10 cellular contexts compared by ENCODE assay signal in genomic region chr6:158631678-158632537, GRCh38. TPM values are rescaled to one million over a fixed set of nuclear protein-coding genes. Genes with fewer than 3 reads are reported as not detected.
DNase-seq lines count a peak whose midpoint lies in the region; ATAC-seq and TF ChIP-seq lines count a peak whose summit lies in the region.
"Had no signal": no experiment of that assay in that cellular context is flagged by ENCODE, and none has a peak within 500 bp of the region (broad histone marks: within the 10 kb centered on the region; RNA-seq: fewer than 3 reads in every experiment).

No MANE protein-coding gene starts in this region.

- peaks cover 40% of the 10 kb centered on the region for H3K36me3 ChIP-seq in brain microvascular endothelial cell (replicated peaks)
- peaks cover 15% of the 10 kb centered on the region for H3K36me3 ChIP-seq in thoracic aorta

- H3K27me3 ChIP-seq in brain microvascular endothelial cell (replicated peaks), result no peaks in the 10 kb centered on the region
- no peaks in the 10 kb centered on the region for H3K27me3 ChIP-seq in thoracic aorta (replicated peaks; ENCODE audit: insufficient read depth)
- H3K27me3 ChIP-seq: BLaER1 treated with 17β-estradiol and CSF1 and Interleukin-3, amounts not matched to agents 10 nM and 100 nM had no signal

- H3K4me3 Mint-ChIP-seq in activated CD4-positive, alpha-beta T cell treated with anti-CD3 and anti-CD28 coated beads, Interleukin-2, amount 10 ng/mL, durations not matched to agents 24 days and 14 days, result no peak overlapping the region

- H3K27ac ChIP-seq in brain microvascular endothelial cell (peak overlapping the region; percentile 91), thoracic aorta (peak overlapping the region; percentile 68 to 72)
- H3K27ac ChIP-seq: SK-N-MC had no signal

- H3K4me1 ChIP-seq in thoracic aorta (ENCODE audit: control insufficient read depth in 1 of 2, low read depth in 2 of 2), result peaks cover 16 to 28% of the 10 kb centered on the region in 2 donors

- TF ChIP-seq CTCF in brain microvascular endothelial cell (IDR thresholded peaks at IDR 0.05; ENCODE audit: low read depth, low read length, missing control alignments) (no peak), thoracic aorta (IDR thresholded peaks at IDR 0.05) (no peak)

- H3K4me1 Mint-ChIP-seq in activated CD4-positive, alpha-beta T cell treated with anti-CD3 and anti-CD28 coated beads, Interleukin-2, amount 10 ng/mL, durations not matched to agents 24 days and 14 days, result peaks cover 34% of the 10 kb centered on the region

- intact Hi-C loops in activated CD4-positive, alpha-beta T cell treated with anti-CD3 and anti-CD28 coated beads, Interleukin-2, amount 10 ng/mL, durations not matched to agents 24 days and 14 days (cut with micrococcal nuclease), result no loop called here

- H3K27ac Mint-ChIP-seq in activated CD4-positive, alpha-beta T cell treated with anti-CD3 and anti-CD28 coated beads, Interleukin-2, amount 10 ng/mL, durations not matched to agents 24 days and 14 days, result peak overlapping the region; percentile 62

- H3K36me3 Mint-ChIP-seq in activated CD4-positive, alpha-beta T cell treated with anti-CD3 and anti-CD28 coated beads, Interleukin-2, amount 10 ng/mL, durations not matched to agents 24 days and 14 days (ENCODE audit: low read depth), result peaks cover 62% of the 10 kb centered on the region

- no peaks in the 10 kb centered on the region for H3K9me3 Mint-ChIP-seq in activated CD4-positive, alpha-beta T cell treated with anti-CD3 and anti-CD28 coated beads, Interleukin-2, amount 10 ng/mL, durations not matched to agents 24 days and 14 days

- no peaks in the 10 kb centered on the region for H3K9me3 ChIP-seq in thoracic aorta
- H3K9me3 ChIP-seq: BLaER1 treated with 17β-estradiol and CSF1 and Interleukin-3, amounts not matched to agents 10 nM and 100 nM had no signal

- no peak for DNase-seq in activated CD4-positive, alpha-beta T cell treated with anti-CD3 and anti-CD28 coated beads, Interleukin-2, amount 10 ng/mL, durations not matched to agents 24 days and 14 days
- no peak for DNase-seq in activated CD4-positive, alpha-beta T cell treated with anti-CD3 and anti-CD28 coated beads for 4 hours
- DNase-seq in brain microvascular endothelial cell (peak; percentile 96), left kidney (ENCODE audit: low read depth, low spot score) (peak; percentile 50), thoracic aorta (ENCODE audit: low spot score) (no peak), NCI-H1105 (lab: John Stamatoyannopoulos, UW) (no peak)
- DNase-seq in activated effector memory CD4-positive, alpha-beta T cell treated with Interleukin-2 at 50 U/mL for 16 hours, result no peak

- ATAC-seq in thoracic aorta (ENCODE audit: insufficient number of reproducible peaks, low FRiP score, low read depth), result peak; percentile 67
- no peak for ATAC-seq in GM21717 (IDR thresholded peaks at IDR 0.05; ENCODE audit: unreplicated experiment)

- H3K27me3 Mint-ChIP-seq in activated CD4-positive, alpha-beta T cell treated with anti-CD3 and anti-CD28 coated beads, Interleukin-2, amount 10 ng/mL, durations not matched to agents 24 days and 14 days, result no peaks in the 10 kb centered on the region

- H3K4me3 ChIP-seq in brain microvascular endothelial cell (ENCODE audit: low read depth, low read length) (no peak overlapping the region), thoracic aorta (peak overlapping the region; percentile 56)
- H3K4me3 ChIP-seq: BLaER1 treated with 17β-estradiol and CSF1 and Interleukin-3, amounts not matched to agents 10 nM and 100 nM; SK-N-MC had no signal

- in situ Hi-C loops in brain microvascular endothelial cell (cut with HindIII; ENCODE audit: low pct_ligation_motif_present, low sequenced_read_pairs), result no loop called here

RNA-seq across cellular contexts. Expression of gene DYNLT1, which starts 12.6 kb away (rescaled TPM):
- total RNA-seq in activated CD4-positive, alpha-beta T cell treated with anti-CD3 and anti-CD28 coated beads, Interleukin-2, amount 10 ng/mL, durations not matched to agents 24 days and 14 days, result 103 and 110 TPM in 2 replicates
- total RNA-seq in thoracic aorta, result 10 to 100 TPM; 45.6 to 48.7 TPM

RNA-seq across cellular contexts. Expression of gene SYTL3, which starts 17.9 kb away (rescaled TPM):
- total RNA-seq in activated CD4-positive, alpha-beta T cell treated with anti-CD3 and anti-CD28 coated beads, Interleukin-2, amount 10 ng/mL, durations not matched to agents 24 days and 14 days, result 102 and 106 TPM in 2 replicates
- 1 to 10 TPM; 7.1 to 9.6 TPM for total RNA-seq in thoracic aorta

Comparison
In these comparisons a context has a peak if more than half of its experiments do, and no peak if none do; other contexts are left out.
1. DNase-seq: peak in brain microvascular endothelial cell (single experiment) and left kidney (single experiment); none in activated CD4-positive, alpha-beta T cell treated with anti-CD3 and anti-CD28 coated beads, Interleukin-2, amount 10 ng/mL, durations not matched to agents 24 days and 14 days (single experiment), activated CD4-positive, alpha-beta T cell treated with anti-CD3 and anti-CD28 coated beads for 4 hours (0 of 2), thoracic aorta (single experiment), activated effector memory CD4-positive, alpha-beta T cell treated with Interleukin-2 at 50 U/mL for 16 hours (single experiment) and NCI-H1105 (single experiment).